8 cellular contexts compared by ENCODE assay signal in genomic region chr4:1512738-1513660, GRCh38.
A peak's percentile ranks its signal among the peaks of the same experiment; 100 is the strongest.
DNase-seq lines count a peak whose midpoint lies in the region; ATAC-seq, FAIRE-seq and TF ChIP-seq lines count a peak whose summit lies in the region.

No MANE protein-coding gene starts in this region.

- no peak for ATAC-seq in HG02885 (IDR thresholded peaks at IDR 0.05; ENCODE audit: poor library complexity, unreplicated experiment)

- no peak overlapping the region for H3K27ac ChIP-seq in RWPE1
- no peak overlapping the region for H3K27ac ChIP-seq in iPS DF 6.9 (ENCODE audit: low read length)

- H3K27me3 ChIP-seq in iPS DF 6.9 (ENCODE audit: control insufficient read depth, insufficient read depth, low read length): no peaks in the 10 kb centered on the region

- peaks cover 16% of the 10 kb centered on the region for H3K27me3 Mint-ChIP-seq in activated naive CD4-positive, alpha-beta T cell treated with anti-CD3 and anti-CD28 coated beads, Interleukin-2, amount 10 ng/mL, durations not matched to agents 7 days and 5 days

- no peaks in the 10 kb centered on the region for H3K4me1 Mint-ChIP-seq in activated naive CD4-positive, alpha-beta T cell treated with anti-CD3 and anti-CD28 coated beads, Interleukin-2, amount 10 ng/mL, durations not matched to agents 7 days and 5 days

- no peaks in the 10 kb centered on the region for H3K9me3 Mint-ChIP-seq in activated naive CD4-positive, alpha-beta T cell treated with anti-CD3 and anti-CD28 coated beads, Interleukin-2, amount 10 ng/mL, durations not matched to agents 7 days and 5 days

- no peaks in the 10 kb centered on the region; the same call in 1 of the 2 replicates for H3K4me1 ChIP-seq in iPS DF 6.9 (ENCODE audit: control insufficient read depth, insufficient read depth, low read length)

- TF ChIP-seq CTCF in D721Med (IDR thresholded peaks at IDR 0.05; ENCODE audit: insufficient read depth, missing control alignments): peak; percentile 55
- TF ChIP-seq CTCF in RWPE1 (conservative IDR thresholded peaks at IDR 0.05; ENCODE audit: low read depth): peak; percentile 79
- no peak for TF ChIP-seq CTCF in lower leg skin (IDR thresholded peaks at IDR 0.05)

- POLR2A ChIA-PET in RWPE1 (lab: Yijun Ruan, JAX; ENCODE audit: low non-redundant PET): no interaction called here

- no peak overlapping the region for H3K4me3 Mint-ChIP-seq in activated naive CD4-positive, alpha-beta T cell treated with anti-CD3 and anti-CD28 coated beads, Interleukin-2, amount 10 ng/mL, durations not matched to agents 7 days and 5 days

- FAIRE-seq in D721Med (lab: Jason Lieb, UNC): no peak

- H3K27ac Mint-ChIP-seq in activated naive CD4-positive, alpha-beta T cell treated with anti-CD3 and anti-CD28 coated beads, Interleukin-2, amount 10 ng/mL, durations not matched to agents 7 days and 5 days: no peak overlapping the region

- H3K36me3 Mint-ChIP-seq in activated naive CD4-positive, alpha-beta T cell treated with anti-CD3 and anti-CD28 coated beads, Interleukin-2, amount 10 ng/mL, durations not matched to agents 7 days and 5 days: no peaks in the 10 kb centered on the region

- no peak for TF ChIP-seq POLR2A in lower leg skin (IDR thresholded peaks at IDR 0.05)

- intact Hi-C loops in lower leg skin (cut with DNase I; ENCODE audit: low total_unique reads): no loop called here

- DNase-seq in D721Med (ENCODE audit: insufficient read length, low spot score) (no peak), RWPE1 (ENCODE audit: low spot score) (no peak), iPS DF 6.9 (ENCODE audit: low read depth, low spot score) (peak; percentile 25), NCI-H524 treated with DMSO at 0.1 percent for 48 hours (lab: John Stamatoyannopoulos, UW) (no peak), lower leg skin (ENCODE audit: low spot score in 2 of 2) (no peak)
- DNase-seq in activated naive CD4-positive, alpha-beta T cell treated with anti-CD3 and anti-CD28 coated beads, Interleukin-2, amount 10 ng/mL, durations not matched to agents 7 days and 5 days: peak; percentile 45
- DNase-seq in stimulated activated CD4-positive, alpha-beta T cell treated with anti-CD3 and anti-CD28 coated beads, Interleukin-12 subunit alpha, Interleukin-12 subunit beta, amount 100 ng/mL, for 4 hours: peak; percentile 63

- CTCF ChIA-PET in RWPE1 (lab: Yijun Ruan, JAX): interaction anchor here (0.5 kb wide), 1 partner anchor 88 kb away, joined by 4 read pairs; no protein-coding TSS in a partner anchor
- CTCF ChIA-PET in activated naive CD4-positive, alpha-beta T cell treated with anti-CD3 and anti-CD28 coated beads, Interleukin-2, amount 10 ng/mL, durations not matched to agents 7 days and 5 days (lab: Charles Lee): interaction anchor here (0.8 to 1.3 kb wide), 5 partner anchors 25 to 770 kb away, joined by 3 to 6 read pairs (median 3); no protein-coding TSS in a partner anchor

- no peaks in the 10 kb centered on the region for H3K9me3 ChIP-seq in iPS DF 6.9 (ENCODE audit: control insufficient read depth, insufficient read depth, low read length)

- no peaks in the 10 kb centered on the region for H3K36me3 ChIP-seq in iPS DF 6.9 (ENCODE audit: control insufficient read depth, insufficient read depth, low read length)

- no CpG with 5 or more reads among the region's 78 CpGs for WGBS in iPS DF 6.9 (ENCODE audit: insufficient coverage, insufficient read length)
- 13 to 27% methylated on average over 13 to 42 of the region's 78 CpGs for WGBS in lower leg skin, 2 donors

- peak overlapping the region; percentile 45; the same call in 1 of the 2 replicates for H3K4me3 ChIP-seq in iPS DF 6.9 (ENCODE audit: low read length)
- H3K4me3 ChIP-seq in lower leg skin (ENCODE audit: low read depth, poor library complexity, severe bottlenecking): no peak overlapping the region

Comparison
In these comparisons a context has a peak if more than half of its experiments do, and no peak if none do; other contexts are left out.
1. DNase-seq: peak in activated naive CD4-positive, alpha-beta T cell treated with anti-CD3 and anti-CD28 coated beads, Interleukin-2, amount 10 ng/mL, durations not matched to agents 7 days and 5 days (single experiment), iPS DF 6.9 (single experiment) and stimulated activated CD4-positive, alpha-beta T cell treated with anti-CD3 and anti-CD28 coated beads, Interleukin-12 subunit alpha, Interleukin-12 subunit beta, amount 100 ng/mL, for 4 hours (single experiment); none in D721Med (single experiment), RWPE1 (single experiment), NCI-H524 treated with DMSO at 0.1 percent for 48 hours (single experiment) and lower leg skin (0 of 2).
2. CTCF ChIP-seq: peak in D721Med (single experiment) and RWPE1 (single experiment); none in lower leg skin (0 of 3).